Comparison of ENCODE assay signal across 24 cellular contexts in the genomic region with DNA sequence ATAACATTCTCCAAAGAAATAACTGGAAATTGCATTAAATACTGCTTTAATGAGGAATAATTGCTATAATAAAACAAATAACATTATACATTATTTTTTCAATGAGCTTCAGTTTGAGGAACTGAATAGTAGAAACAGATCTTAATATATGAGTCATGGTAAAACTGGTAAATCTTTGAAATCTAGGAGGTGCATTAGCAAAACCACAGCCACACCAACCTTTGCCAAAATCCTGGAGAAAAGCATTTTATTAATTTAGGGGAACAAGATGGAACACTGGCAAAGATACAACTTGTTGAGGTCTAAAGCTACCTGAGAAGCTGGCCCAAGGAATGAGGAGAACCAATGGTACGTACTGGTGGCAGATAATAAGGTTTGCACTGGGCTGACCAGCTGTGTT.
"Had no signal": no experiment of that assay in that cellular context is flagged by ENCODE, and none has a peak within 500 bp of the region (broad histone marks: within the 10 kb centered on the region; RNA-seq: fewer than 3 reads in every experiment).

No MANE protein-coding gene starts in this region.

- H3K4me3 Mint-ChIP-seq: activated B cell treated with CpG ODN at 0.5 μM for 24 hours; activated T-cell treated with anti-CD3 and anti-CD28 coated beads, Interleukin-2, amount 50 U/mL, for 72 hours; brain; mesothelial cell of epicardium; stimulated activated effector memory CD8-positive, alpha-beta T cell treated with anti-CD3 and anti-CD28 coated beads, Interleukin-12 subunit alpha, Interleukin-12 subunit beta, amount 100 ng/mL, for 72 hours; stimulated activated naive CD8-positive, alpha-beta T cell treated with anti-CD3 and anti-CD28 coated beads, Interleukin-15, Interleukin-2, amounts not matched to agents 100 ng/mL and 50 ng/mL, for 24 hours; T-helper 2 cell treated with Interferon-gamma antibody and Interleukin-4, amounts not matched to agents 5 μg/mL and 100 μg/mL, for 36 hours had no signal

- H3K27me3 Mint-ChIP-seq: stimulated activated naive CD8-positive, alpha-beta T cell treated with anti-CD3 and anti-CD28 coated beads, Interleukin-15, Interleukin-2, amounts not matched to agents 100 ng/mL and 50 ng/mL, for 24 hours had no signal

- H3K4me1 ChIP-seq: parathyroid adenoma, psoas muscle had no signal

- FAIRE-seq: frontal cortex, islet of Langerhans, small intestine, urothelium cell line had no signal

- H3K4me3 ChIP-seq: psoas muscle, sigmoid colon, thoracic aorta had no signal

- H3K36me3 Mint-ChIP-seq: activated naive CD4-positive, alpha-beta T cell treated with anti-CD3 and anti-CD28 coated beads, Interleukin-2, amount 50 U/mL, for 72 hours; brain; mesothelial cell of epicardium; naive B cell; stimulated activated effector memory CD8-positive, alpha-beta T cell treated with anti-CD3 and anti-CD28 coated beads, Interleukin-12 subunit alpha, Interleukin-12 subunit beta, amount 100 ng/mL, for 72 hours had no signal

- DNase-seq: activated B cell treated with CpG ODN at 0.5 μM for 24 hours; activated CD4-positive, alpha-beta T cell treated with anti-CD3 and anti-CD28 coated beads, Interleukin-2, amount 50 U/mL, for 4 hours; activated naive CD4-positive, alpha-beta T cell; activated T-cell treated with anti-CD3 and anti-CD28 coated beads for 4 hours; activated T-cell treated with anti-CD3 and anti-CD28 coated beads, Interleukin-2, amount 50 U/mL, for 72 hours; central memory CD4-positive, alpha-beta T cell; left ventricle myocardium superior; naive B cell; psoas muscle; sigmoid colon; small intestine; stimulated activated CD4-positive, alpha-beta T cell treated with anti-CD3 and anti-CD28 coated beads, Interleukin-4, amount 100 ng/mL, for 24 hours; trophoblast cell had no signal

- H3K79me2 ChIP-seq: parathyroid adenoma had no signal

- H3K4me1 Mint-ChIP-seq: mesothelial cell of epicardium had no signal

- H3K9ac ChIP-seq: parathyroid adenoma had no signal

- H3K27ac Mint-ChIP-seq: activated B cell treated with CpG ODN at 0.5 μM for 24 hours; activated naive CD4-positive, alpha-beta T cell treated with anti-CD3 and anti-CD28 coated beads, Interleukin-2, amount 50 U/mL, for 72 hours; activated T-cell treated with anti-CD3 and anti-CD28 coated beads, Interleukin-2, amount 50 U/mL, for 72 hours; brain; mesothelial cell of epicardium; naive B cell; stimulated activated effector memory CD8-positive, alpha-beta T cell treated with anti-CD3 and anti-CD28 coated beads, Interleukin-12 subunit alpha, Interleukin-12 subunit beta, amount 100 ng/mL, for 72 hours; stimulated activated naive CD8-positive, alpha-beta T cell treated with anti-CD3 and anti-CD28 coated beads, Interleukin-15, Interleukin-2, amounts not matched to agents 100 ng/mL and 50 ng/mL, for 24 hours; T-helper 2 cell treated with Interferon-gamma antibody and Interleukin-4, amounts not matched to agents 5 μg/mL and 100 μg/mL, for 36 hours had no signal

- H3K27ac ChIP-seq: parathyroid adenoma, psoas muscle, sigmoid colon, thoracic aorta had no signal

- H3K27me3 ChIP-seq: sigmoid colon had no signal

- H3K36me3 ChIP-seq: sigmoid colon, thoracic aorta had no signal

- H3K9me3 ChIP-seq: psoas muscle, sigmoid colon, thoracic aorta had no signal

- H2AFZ ChIP-seq: parathyroid adenoma had no signal

- H3K9me3 Mint-ChIP-seq: stimulated activated effector memory CD8-positive, alpha-beta T cell treated with anti-CD3 and anti-CD28 coated beads, Interleukin-12 subunit alpha, Interleukin-12 subunit beta, amount 100 ng/mL, for 72 hours; T-helper 2 cell treated with Interferon-gamma antibody and Interleukin-4, amounts not matched to agents 5 μg/mL and 100 μg/mL, for 36 hours had no signal
